ENCODE assay signal across 8 cellular contexts in the genomic region with DNA sequence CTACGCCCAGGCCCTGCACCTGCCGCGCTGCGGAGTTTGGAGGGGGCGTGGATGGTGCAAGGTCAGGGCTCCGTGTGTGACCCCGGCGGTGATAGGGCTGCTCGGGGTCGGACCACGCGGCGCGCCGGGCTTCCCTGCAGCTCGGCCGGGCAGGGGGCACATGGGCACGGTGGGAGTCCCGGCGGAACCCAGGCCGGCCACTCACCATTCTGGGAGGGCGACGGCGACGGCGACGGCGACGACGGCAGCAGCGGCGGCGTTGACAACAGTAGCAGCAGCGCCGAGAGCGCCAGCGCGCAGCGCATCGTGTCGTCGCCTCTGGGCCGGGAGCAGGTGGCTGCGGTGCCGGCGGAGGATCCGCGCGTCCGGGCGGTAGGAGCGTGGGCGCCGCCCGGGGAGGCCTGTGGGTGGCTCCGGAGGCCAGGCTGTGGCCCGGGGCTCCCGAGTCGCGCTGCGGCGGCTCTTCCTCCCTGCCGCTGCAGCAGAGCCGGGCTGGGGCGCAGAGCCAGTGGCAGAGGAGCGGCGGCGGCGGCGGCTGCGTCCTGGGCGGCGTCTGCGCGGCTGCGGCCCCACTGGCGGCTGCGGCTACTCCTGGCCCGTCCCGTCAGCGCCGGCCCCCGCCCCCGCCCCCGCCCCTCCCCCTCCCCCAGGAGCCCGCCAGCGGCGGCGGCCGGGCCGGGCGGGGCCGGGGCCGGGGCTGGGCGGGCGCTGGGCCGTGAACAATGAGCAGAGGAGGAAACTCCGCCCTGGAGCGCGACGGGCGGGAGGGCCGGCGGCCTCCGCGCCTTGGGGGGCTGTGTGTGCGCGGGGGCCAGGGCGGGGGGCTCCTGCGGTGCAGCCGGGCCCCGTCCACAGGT. TPM values are rescaled to one million over a fixed set of nuclear protein-coding genes. Genes with fewer than 3 reads are reported as not detected.
DNase-seq lines count a peak whose midpoint lies in the region; ATAC-seq and TF ChIP-seq lines count a peak whose summit lies in the region.

A gene (minus strand): TSS at position 574 of the 857 bp plus-strand sequence. CDS start 269 bp downstream, at position 305.

- ATAC-seq in GM19035 (IDR thresholded peaks at IDR 0.05; ENCODE audit: unreplicated experiment) (peak; percentile 83), HG03280 (IDR thresholded peaks at IDR 0.05; ENCODE audit: unreplicated experiment) (peak; percentile 77)
- peak; percentile 83 for ATAC-seq in activated CD8-positive, alpha-beta memory T cell treated with anti-CD3 and anti-CD28 coated beads, Interleukin-2, amount 10 ng/mL, durations not matched to agents 7 days and 5 days

- DNase-seq in Ammon's horn (ENCODE audit: low spot score) (peak; percentile 76), NCI-H774 (lab: John Stamatoyannopoulos, UW) (peak; percentile 38), endothelial cell (ENCODE audit: low spot score) (peak; percentile 73), mesothelial cell of epicardium (ENCODE audit: low spot score in 2 of 2, unreplicated experiment in 2 of 2) (peak; percentile 47 to 72)
- DNase-seq in activated CD8-positive, alpha-beta memory T cell treated with anti-CD3 and anti-CD28 coated beads, Interleukin-2, amount 10 ng/mL, durations not matched to agents 7 days and 5 days, result peak; percentile 70
- DNase-seq in stimulated activated CD8-positive, alpha-beta memory T cell treated with anti-CD3 and anti-CD28 coated beads, Interleukin-4, amount 100 ng/mL, for 48 hours, result peak; percentile 59

- no peaks in the 10 kb centered on the region for H3K9me3 Mint-ChIP-seq in activated CD8-positive, alpha-beta memory T cell treated with anti-CD3 and anti-CD28 coated beads, Interleukin-2, amount 10 ng/mL, durations not matched to agents 7 days and 5 days (ENCODE audit: low read depth)
- H3K9me3 Mint-ChIP-seq in endothelial cell (ENCODE audit: unreplicated experiment) (no peaks in the 10 kb centered on the region), mesothelial cell of epicardium (no peaks in the 10 kb centered on the region)

- H3K4me3 Mint-ChIP-seq in activated CD8-positive, alpha-beta memory T cell treated with anti-CD3 and anti-CD28 coated beads, Interleukin-2, amount 10 ng/mL, durations not matched to agents 7 days and 5 days, result peak within 1 kb of the TSS; percentile 52
- H3K4me3 Mint-ChIP-seq in endothelial cell (ENCODE audit: unreplicated experiment) (peak within 1 kb of the TSS; percentile 96), mesothelial cell of epicardium (peak within 1 kb of the TSS; percentile 82)

- peaks cover 11% of the 10 kb centered on the region for H3K4me1 Mint-ChIP-seq in activated CD8-positive, alpha-beta memory T cell treated with anti-CD3 and anti-CD28 coated beads, Interleukin-2, amount 10 ng/mL, durations not matched to agents 7 days and 5 days
- H3K4me1 Mint-ChIP-seq in endothelial cell (ENCODE audit: unreplicated experiment) (peaks cover 41% of the 10 kb centered on the region), mesothelial cell of epicardium (peaks cover 46% of the 10 kb centered on the region)

- peaks cover 68% of the 10 kb centered on the region for H3K27me3 Mint-ChIP-seq in activated CD8-positive, alpha-beta memory T cell treated with anti-CD3 and anti-CD28 coated beads, Interleukin-2, amount 10 ng/mL, durations not matched to agents 7 days and 5 days
- H3K27me3 Mint-ChIP-seq in endothelial cell (ENCODE audit: unreplicated experiment) (peaks cover 11% of the 10 kb centered on the region), mesothelial cell of epicardium (ENCODE audit: low read depth) (peaks cover 56% of the 10 kb centered on the region)

- no peak for TF ChIP-seq CTCF in endothelial cell (IDR thresholded peaks at IDR 0.05; ENCODE audit: unreplicated experiment)
- no peak for TF ChIP-seq CTCF in mesothelial cell of epicardium (IDR thresholded peaks at IDR 0.05; ENCODE audit: unreplicated experiment)

- no peak within 1 kb of the TSS for H3K27ac Mint-ChIP-seq in activated CD8-positive, alpha-beta memory T cell treated with anti-CD3 and anti-CD28 coated beads, Interleukin-2, amount 10 ng/mL, durations not matched to agents 7 days and 5 days
- H3K27ac Mint-ChIP-seq in endothelial cell (ENCODE audit: unreplicated experiment) (peak within 1 kb of the TSS; percentile 93), mesothelial cell of epicardium (peak within 1 kb of the TSS; percentile 84)

- CTCF ChIA-PET in activated CD8-positive, alpha-beta memory T cell treated with anti-CD3 and anti-CD28 coated beads, Interleukin-2, amount 10 ng/mL, durations not matched to agents 7 days and 5 days (lab: Charles Lee), result no interaction called here

- H3K36me3 Mint-ChIP-seq in activated CD8-positive, alpha-beta memory T cell treated with anti-CD3 and anti-CD28 coated beads, Interleukin-2, amount 10 ng/mL, durations not matched to agents 7 days and 5 days, result no peaks in the 10 kb centered on the region
- H3K36me3 Mint-ChIP-seq in endothelial cell (ENCODE audit: low read depth, unreplicated experiment) (peaks cover 28% of the 10 kb centered on the region), mesothelial cell of epicardium (no peaks in the 10 kb centered on the region)

RNA-seq across cellular contexts. Expression of the gene that starts here (rescaled TPM):
- 1 to 10 TPM; 2.3 to 3.2 TPM for total RNA-seq in activated CD8-positive, alpha-beta memory T cell treated with anti-CD3 and anti-CD28 coated beads, Interleukin-2, amount 10 ng/mL, durations not matched to agents 7 days and 5 days
- 302 TPM for total RNA-seq in endothelial cell (ENCODE audit: unreplicated experiment)
- total RNA-seq in mesothelial cell of epicardium, result 213 to 245 TPM (median 216 TPM) in 3 replicates

Comparison
In these comparisons a context has a peak if more than half of its experiments do, and no peak if none do; other contexts are left out.
1. Peak in every context shown above with its lines: DNase-seq and ATAC-seq.
2. RNA of the gene that starts here (total RNA-seq): 302 TPM in endothelial cell (single experiment) and 213 to 245 TPM in mesothelial cell of epicardium; 2.3 to 3.2 TPM in activated CD8-positive, alpha-beta memory T cell treated with anti-CD3 and anti-CD28 coated beads, Interleukin-2, amount 10 ng/mL, durations not matched to agents 7 days and 5 days; every median in the first group is over 10 times any median in the second.